23 cellular contexts compared by ENCODE assay signal in genomic region chr12:59155448-59155847, GRCh38.
"Had no signal": no experiment of that assay in that cellular context is flagged by ENCODE, and none has a peak within 500 bp of the region (broad histone marks: within the 10 kb centered on the region; RNA-seq: fewer than 3 reads in every experiment).

No MANE protein-coding gene starts in this region.

- H3K9me3 ChIP-seq: gastrocnemius medialis, mucosa of descending colon had no signal

- H3K27ac ChIP-seq: epithelial cell of prostate, esophagus squamous epithelium, gastrocnemius medialis, heart right ventricle, left lung, lower lobe of right lung had no signal

- ATAC-seq: effector memory CD8-positive, alpha-beta T cell; esophagus mucosa; gastrocnemius medialis; heart right ventricle; left cardiac atrium; left lung; left ventricle myocardium superior; lower lobe of right lung; mucosa of descending colon had no signal

- H3K4me3 ChIP-seq: esophagus squamous epithelium, gastrocnemius medialis, heart right ventricle, left lung, lower lobe of right lung, mucosa of descending colon had no signal

- H3K4me1 ChIP-seq: esophagus squamous epithelium, gastrocnemius medialis, heart right ventricle, left lung, lower lobe of right lung had no signal

- H3K27me3 ChIP-seq: esophagus squamous epithelium, gastrocnemius medialis, heart right ventricle, left lung had no signal

- DNase-seq: cortex of kidney; effector CD8-positive, alpha-beta T cell; effector memory CD8-positive, alpha-beta T cell; endodermal cell; erythroblast; esophagus squamous epithelium; foreskin fibroblast; foreskin melanocyte; gastrocnemius medialis; glutamatergic neuron; head of caudate nucleus; heart right ventricle; hippocampal formation; left cardiac atrium; left lung; left ventricle myocardium superior; lower lobe of right lung; mesenchymal stem cell; mucosa of descending colon; naive B cell had no signal

- FAIRE-seq: keratinocyte had no signal

- H3K36me3 ChIP-seq: esophagus squamous epithelium, gastrocnemius medialis, heart right ventricle, left lung, lower lobe of right lung had no signal
